Comparison of ENCODE assay signal across 22 cellular contexts in the genomic region with DNA sequence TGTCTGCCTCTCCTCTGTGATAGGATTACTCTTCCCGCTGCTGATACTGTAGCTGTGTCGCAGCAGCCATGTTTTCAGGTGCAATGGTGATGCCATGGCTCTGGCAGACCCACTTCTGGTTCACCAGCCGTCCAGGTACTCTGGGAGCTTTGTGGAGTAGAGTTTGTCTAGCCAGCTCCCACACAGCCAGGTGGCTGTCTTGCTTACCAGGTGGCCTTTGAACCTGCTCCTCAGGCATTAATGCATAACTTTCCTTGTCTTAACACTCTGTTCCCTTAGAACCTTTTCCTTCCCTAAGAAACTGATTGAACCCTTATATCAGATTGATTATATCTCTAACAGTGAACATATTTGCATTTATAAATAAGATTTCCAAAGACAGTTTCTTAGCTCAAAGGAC. TPM values are rescaled to one million over a fixed set of nuclear protein-coding genes. Genes with fewer than 3 reads are reported as not detected.
"Had no signal": no experiment of that assay in that cellular context is flagged by ENCODE, and none has a peak within 500 bp of the region (broad histone marks: within the 10 kb centered on the region; RNA-seq: fewer than 3 reads in every experiment).

No MANE protein-coding gene starts in this region.

- H3K27ac ChIP-seq: left lung, skin epidermis, upper lobe of left lung had no signal

- DNase-seq: activated CD4-positive, alpha-beta T cell treated with anti-CD3 and anti-CD28 coated beads for 36 hours; activated CD8-positive, alpha-beta memory T cell treated with anti-CD3 and anti-CD28 coated beads, Interleukin-2, amount 50 U/mL, for 48 hours; activated CD8-positive, alpha-beta T cell treated with anti-CD3 and anti-CD28 coated beads for 36 hours; activated gamma-delta T cell treated with Interleukin-2 at 50 U/mL for 16 hours; activated naive CD8-positive, alpha-beta T cell treated with anti-CD3 and anti-CD28 coated beads for 36 hours; activated T-cell treated with anti-CD3 and anti-CD28 coated beads, Interleukin-2, amount 50 U/mL, for 72 hours; central memory CD4-positive, alpha-beta T cell; cortex of kidney; head of caudate nucleus; left lung; mammary epithelial cell; naive thymus-derived CD8-positive, alpha-beta T cell; occipital lobe; right cardiac atrium; stimulated activated CD4-positive, alpha-beta T cell treated with anti-CD3 and anti-CD28 coated beads, Interleukin-4, amount 100 ng/mL, for 24 hours; stimulated activated naive CD8-positive, alpha-beta T cell treated with anti-CD3 and anti-CD28 coated beads, Interleukin-15, Interleukin-2, amounts not matched to agents 100 U/mL and 50 U/mL, for 24 hours; upper lobe of left lung had no signal

- H3K9me3 Mint-ChIP-seq: activated CD8-positive, alpha-beta T cell treated with anti-CD3 and anti-CD28 coated beads for 36 hours; activated naive CD8-positive, alpha-beta T cell treated with anti-CD3 and anti-CD28 coated beads for 36 hours; activated T-cell treated with anti-CD3 and anti-CD28 coated beads, Interleukin-2, amount 50 U/mL, for 72 hours; brain; naive thymus-derived CD8-positive, alpha-beta T cell; T-helper 1 cell treated with Interleukin-12 subunit alpha and Interleukin-12 subunit beta and Interleukin-4 antibody, amounts not matched to agents 30 μg/mL and 1 μg/mL, for 36 hours had no signal

- ATAC-seq: activated CD4-positive, alpha-beta T cell treated with anti-CD3 and anti-CD28 coated beads for 36 hours; activated CD8-positive, alpha-beta T cell treated with anti-CD3 and anti-CD28 coated beads for 36 hours; activated T-cell treated with anti-CD3 and anti-CD28 coated beads, Interleukin-2, amount 50 U/mL, for 72 hours; left lung; naive thymus-derived CD8-positive, alpha-beta T cell; right cardiac atrium; stimulated activated naive CD8-positive, alpha-beta T cell treated with anti-CD3 and anti-CD28 coated beads, Interleukin-15, Interleukin-2, amounts not matched to agents 100 U/mL and 50 U/mL, for 24 hours had no signal

- H3K27me3 Mint-ChIP-seq: activated CD4-positive, alpha-beta T cell treated with anti-CD3 and anti-CD28 coated beads for 36 hours; activated CD8-positive, alpha-beta T cell treated with anti-CD3 and anti-CD28 coated beads for 36 hours; activated naive CD8-positive, alpha-beta T cell treated with anti-CD3 and anti-CD28 coated beads for 36 hours; brain; naive thymus-derived CD8-positive, alpha-beta T cell; progenitor cell of endocrine pancreas had no signal

- H3K36me3 Mint-ChIP-seq: brain had no signal

- H3K4me3 Mint-ChIP-seq: activated CD4-positive, alpha-beta T cell treated with anti-CD3 and anti-CD28 coated beads for 36 hours; activated CD8-positive, alpha-beta T cell treated with anti-CD3 and anti-CD28 coated beads for 36 hours; activated naive CD8-positive, alpha-beta T cell treated with anti-CD3 and anti-CD28 coated beads for 36 hours; brain; naive thymus-derived CD8-positive, alpha-beta T cell; T-helper 1 cell treated with Interleukin-12 subunit alpha and Interleukin-12 subunit beta and Interleukin-4 antibody, amounts not matched to agents 30 μg/mL and 1 μg/mL, for 36 hours had no signal

- H3K9me3 ChIP-seq: left lung, upper lobe of left lung had no signal

- H3K4me1 Mint-ChIP-seq: brain had no signal

- H3K36me3 ChIP-seq: left lung, upper lobe of left lung had no signal

- H3K27ac Mint-ChIP-seq: activated CD8-positive, alpha-beta T cell treated with anti-CD3 and anti-CD28 coated beads for 36 hours; activated naive CD8-positive, alpha-beta T cell treated with anti-CD3 and anti-CD28 coated beads for 36 hours; brain; T-helper 1 cell treated with Interleukin-12 subunit alpha and Interleukin-12 subunit beta and Interleukin-4 antibody, amounts not matched to agents 30 μg/mL and 1 μg/mL, for 36 hours had no signal

- FAIRE-seq: frontal cortex had no signal

- H3K27me3 ChIP-seq: left lung, upper lobe of left lung had no signal

- H3K4me3 ChIP-seq: left lung, skin epidermis, upper lobe of left lung had no signal

RNA-seq across cellular contexts. Expression of a gene that starts 42.2 kb away (rescaled TPM):
- total RNA-seq: activated CD4-positive, alpha-beta T cell treated with anti-CD3 and anti-CD28 coated beads for 36 hours; activated CD8-positive, alpha-beta T cell treated with anti-CD3 and anti-CD28 coated beads for 36 hours; activated naive CD8-positive, alpha-beta T cell treated with anti-CD3 and anti-CD28 coated beads for 36 hours; activated T-cell treated with anti-CD3 and anti-CD28 coated beads, Interleukin-2, amount 50 U/mL, for 72 hours; naive thymus-derived CD8-positive, alpha-beta T cell; progenitor cell of endocrine pancreas had no signal
